In the genomic region with DNA sequence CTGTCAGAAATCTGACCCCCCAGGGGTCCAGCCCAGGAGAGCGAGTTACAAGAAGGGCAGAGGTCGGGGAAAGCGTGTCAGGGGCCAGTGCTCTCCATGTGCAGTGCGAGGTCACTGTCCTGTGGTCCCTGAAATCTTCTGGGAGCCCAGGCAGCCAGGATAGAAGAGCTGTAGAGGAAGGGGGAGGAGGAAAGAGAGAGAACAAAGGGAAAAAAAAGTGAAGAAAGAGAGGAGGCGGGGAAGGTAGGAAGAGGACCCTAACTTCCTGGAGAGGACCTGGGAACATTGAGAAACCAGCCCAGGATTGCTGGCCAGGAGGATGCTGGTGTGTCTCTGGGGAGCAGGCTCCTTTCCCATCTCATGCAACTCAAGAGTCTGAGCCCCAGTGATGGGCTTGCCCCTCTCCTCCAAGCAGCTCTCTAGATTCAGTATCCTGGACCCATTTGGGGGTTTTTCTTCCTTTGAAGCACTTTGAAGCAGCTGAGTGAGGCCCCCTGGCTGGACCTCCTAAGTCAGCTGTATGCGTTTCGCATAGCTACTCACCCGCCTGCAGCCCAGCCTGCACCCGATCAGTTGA, we compare ENCODE assay signal across 16 cellular contexts. TPM values are rescaled to one million over a fixed set of nuclear protein-coding genes. Genes with fewer than 3 reads are reported as not detected.
DNase-seq lines count a peak whose midpoint lies in the region; ATAC-seq and TF ChIP-seq lines count a peak whose summit lies in the region.
"Had no signal": no experiment of that assay in that cellular context is flagged by ENCODE, and none has a peak within 500 bp of the region (broad histone marks: within the 10 kb centered on the region; RNA-seq: fewer than 3 reads in every experiment).

No MANE protein-coding gene starts in this region.

- no peaks in the 10 kb centered on the region for H3K36me3 Mint-ChIP-seq in activated T-cell treated with anti-CD3 and anti-CD28 coated beads, Interleukin-2, amount 50 U/mL, for 72 hours (ENCODE audit: insufficient read depth in 2 of 2)
- H3K36me3 Mint-ChIP-seq: activated naive CD4-positive, alpha-beta T cell treated with anti-CD3 and anti-CD28 coated beads, Interleukin-2, amount 10 ng/mL, durations not matched to agents 7 days and 5 days had no signal

- no peak for DNase-seq in activated T-cell treated with anti-CD3 and anti-CD28 coated beads, Interleukin-2, amount 50 U/mL, for 72 hours
- DNase-seq in activated T-cell treated with anti-CD3 and anti-CD28 coated beads, Interleukin-2, amount 50 U/mL, for 1 hour: no peak
- DNase-seq in NT2/D1 (ENCODE audit: low read depth, low spot score): no peak
- DNase-seq in stomach: no peak
- no peak for DNase-seq in suprapubic skin (ENCODE audit: low spot score in 2 of 2)
- DNase-seq in NCI-H774 (lab: John Stamatoyannopoulos, UW): no peak
- DNase-seq: left ventricle myocardium superior, NCI-H1694 treated with DMSO at 0.1 percent for 48 hours, NCI-H510A, T1000 had no signal

- intact Hi-C loops in stomach (cut with DNase I; ENCODE audit: low total_unique reads): no loop called here

- 75 to 85% (median 84%) methylated on average over 9 of the region's 9 CpGs for WGBS in stomach, 5 donors
- WGBS in suprapubic skin: 87% methylated on average over 5 of the region's 9 CpGs

- peak overlapping the region in 4 of 5 donors; percentile 7 to 47 (median 35) for H3K27ac ChIP-seq in stomach
- no peak overlapping the region for H3K27ac ChIP-seq in suprapubic skin

- ATAC-seq in activated T-cell treated with anti-CD3 and anti-CD28 coated beads, Interleukin-2, amount 50 U/mL, for 72 hours (replicated peaks in 1 of 2): peak in 1 of 2 donors; percentile 10
- ATAC-seq in HG03039 (IDR thresholded peaks at IDR 0.05; ENCODE audit: unreplicated experiment): no peak

- H3K4me1 ChIP-seq in NT2/D1 (ENCODE audit: insufficient read depth, insufficient read length) (peaks cover 24% of the 10 kb centered on the region), iPS-15b (ENCODE audit: control insufficient read depth, insufficient read depth, low read length) (peaks cover 27% of the 10 kb centered on the region), stomach (peaks cover 15 to 32% (median 21%) of the 10 kb centered on the region in 4 donors), suprapubic skin (peaks cover 15% of the 10 kb centered on the region)

- peaks cover 77% of the 10 kb centered on the region for H3K27me3 Mint-ChIP-seq in activated T-cell treated with anti-CD3 and anti-CD28 coated beads, Interleukin-2, amount 50 U/mL, for 72 hours (ENCODE audit: low read depth)

- H3K9me3 Mint-ChIP-seq in activated T-cell treated with anti-CD3 and anti-CD28 coated beads, Interleukin-2, amount 50 U/mL, for 72 hours: no peaks in the 10 kb centered on the region
- H3K9me3 Mint-ChIP-seq: activated naive CD4-positive, alpha-beta T cell treated with anti-CD3 and anti-CD28 coated beads, Interleukin-2, amount 10 ng/mL, durations not matched to agents 7 days and 5 days had no signal

- H3K36me3 ChIP-seq in NT2/D1 (ENCODE audit: insufficient read depth, insufficient read length, low read length) (no peaks in the 10 kb centered on the region), iPS-15b (ENCODE audit: control insufficient read depth, insufficient read depth, low read length) (no peaks in the 10 kb centered on the region), stomach (no peaks in the 10 kb centered on the region), suprapubic skin (no peaks in the 10 kb centered on the region)

- H3K4me3 Mint-ChIP-seq in activated T-cell treated with anti-CD3 and anti-CD28 coated beads, Interleukin-2, amount 50 U/mL, for 72 hours: peak overlapping the region; percentile 35 to 53

- TF ChIP-seq POLR2A in stomach (IDR thresholded peaks at IDR 0.05) (no peak), suprapubic skin (IDR thresholded peaks at IDR 0.05) (no peak)

- H3K27me3 ChIP-seq in NT2/D1 (ENCODE audit: insufficient read depth, insufficient read length) (no peaks in the 10 kb centered on the region), iPS-15b (ENCODE audit: control insufficient read depth, insufficient read depth, low read length) (peaks cover 3% of the 10 kb centered on the region), stomach (peaks cover 0 to 42% (median 13%) of the 10 kb centered on the region in 3 donors), suprapubic skin (peaks cover 35% of the 10 kb centered on the region)

- H3K9me3 ChIP-seq in NT2/D1 (ENCODE audit: insufficient read depth, low read length) (no peaks in the 10 kb centered on the region), iPS-15b (ENCODE audit: control insufficient read depth, insufficient read depth, low read length) (no peaks in the 10 kb centered on the region), stomach (no peaks in the 10 kb centered on the region), suprapubic skin (no peaks in the 10 kb centered on the region)

- no peak for TF ChIP-seq EP300 in stomach (IDR thresholded peaks at IDR 0.05)
- TF ChIP-seq EP300 in suprapubic skin (IDR thresholded peaks at IDR 0.05): no peak

- H3K27ac Mint-ChIP-seq in activated T-cell treated with anti-CD3 and anti-CD28 coated beads, Interleukin-2, amount 50 U/mL, for 72 hours: no peak overlapping the region
- H3K27ac Mint-ChIP-seq: activated naive CD4-positive, alpha-beta T cell treated with anti-CD3 and anti-CD28 coated beads, Interleukin-2, amount 10 ng/mL, durations not matched to agents 7 days and 5 days had no signal

- H3K9ac ChIP-seq in NT2/D1 (ENCODE audit: insufficient read length, low read depth) (peak overlapping the region; percentile 14), iPS-15b (ENCODE audit: low read depth, low read length) (no peak overlapping the region)

- H3K4me3 ChIP-seq in NT2/D1 (ENCODE audit: insufficient read length, low read depth) (no peak overlapping the region), iPS-15b (ENCODE audit: low read depth, low read length) (peak overlapping the region; percentile 10), stomach (peak overlapping the region in 1 of 4 donors; percentile 28), suprapubic skin (no peak overlapping the region)

- H3K4me1 Mint-ChIP-seq in activated T-cell treated with anti-CD3 and anti-CD28 coated beads, Interleukin-2, amount 50 U/mL, for 72 hours (ENCODE audit: low read depth): peaks cover 47% of the 10 kb centered on the region

- TF ChIP-seq CTCF in stomach (IDR thresholded peaks at IDR 0.05) (no peak), suprapubic skin (IDR thresholded peaks at IDR 0.05) (no peak)

RNA-seq across cellular contexts. Expression of gene INAVA, which starts 6.8 kb away (rescaled TPM):
- not detected for total RNA-seq in activated T-cell treated with anti-CD3 and anti-CD28 coated beads, Interleukin-2, amount 50 U/mL, for 72 hours
- total RNA-seq in stomach: 100 to 1,000 TPM in 3 of 5 donors, 10 to 100 TPM in 2; 38.0 to 184 (median 102) TPM
- 10 to 100 TPM; 11.3 to 75.3 (median 28.2) TPM for polyA plus RNA-seq in stomach
- 100 to 1,000 TPM; 110 to 137 (median 117) TPM for total RNA-seq in suprapubic skin

RNA-seq across cellular contexts. Expression of gene GPR25, which starts 15.1 kb away (rescaled TPM):
- not detected for total RNA-seq in activated T-cell treated with anti-CD3 and anti-CD28 coated beads, Interleukin-2, amount 50 U/mL, for 72 hours
- total RNA-seq in stomach: not detected
- 1 to 10 TPM in 1 of 3 donors, under 1 TPM in 2; 0.08 to 1.5 (median 0.75) TPM for polyA plus RNA-seq in stomach
- not detected for total RNA-seq in suprapubic skin
- total RNA-seq: bronchial epithelial cell, left ventricle myocardium superior, omental fat pad, RPMI7951 had no signal

Comparison
In these comparisons a context has a peak if more than half of its experiments do, and no peak if none do; other contexts are left out.
1. RNA of gene INAVA, which starts 6.8 kb away (total RNA-seq): 110 to 137 TPM in suprapubic skin and 38.0 to 184 TPM in stomach; not detected in activated T-cell treated with anti-CD3 and anti-CD28 coated beads, Interleukin-2, amount 50 U/mL, for 72 hours; every median in the first group is over 10 times any median in the second.